In genomic region chr6:44315506-44315905, GRCh38 we compare ENCODE assay signal across 20 cellular contexts.
"Had no signal": no experiment of that assay in that cellular context is flagged by ENCODE, and none has a peak within 500 bp of the region (broad histone marks: within the 10 kb centered on the region; RNA-seq: fewer than 3 reads in every experiment).

No MANE protein-coding gene starts in this region.

- H3K27ac Mint-ChIP-seq: effector memory CD8-positive, alpha-beta T cell; memory B cell; mesothelial cell of epicardium; natural killer cell; progenitor cell of endocrine pancreas had no signal

- H3K9me3 Mint-ChIP-seq: effector memory CD8-positive, alpha-beta T cell; memory B cell; mesothelial cell of epicardium; natural killer cell; neural progenitor cell had no signal

- DNase-seq: cortex of kidney; effector memory CD8-positive, alpha-beta T cell; esophagus squamous epithelium; head of caudate nucleus; kidney; left cardiac atrium; left ventricle myocardium inferior; lower lobe of right lung; natural killer cell; occipital lobe; pancreas; right cardiac atrium; small intestine; stimulated activated CD4-positive, alpha-beta T cell treated with anti-CD3 and anti-CD28 coated beads, Interleukin-12 subunit alpha, Interleukin-12 subunit beta, amount 100 ng/mL, for 4 hours; stimulated activated naive CD4-positive, alpha-beta T cell treated with Interleukin-2 at 50 U/mL for 16 hours had no signal

- ATAC-seq: effector memory CD8-positive, alpha-beta T cell; foreskin keratinocyte; left cardiac atrium; lower lobe of right lung; natural killer cell; pancreas; right cardiac atrium had no signal

- H3K36me3 Mint-ChIP-seq: natural killer cell had no signal

- H3K4me3 Mint-ChIP-seq: effector memory CD8-positive, alpha-beta T cell; memory B cell; mesothelial cell of epicardium; natural killer cell; neural progenitor cell had no signal
